13 cellular contexts compared by ENCODE assay signal in genomic region chr13:109874921-109875454, GRCh38.
DNase-seq lines count a peak whose midpoint lies in the region; FAIRE-seq and TF ChIP-seq lines count a peak whose summit lies in the region.
"Had no signal": no experiment of that assay in that cellular context is flagged by ENCODE, and none has a peak within 500 bp of the region (broad histone marks: within the 10 kb centered on the region; RNA-seq: fewer than 3 reads in every experiment).

No MANE protein-coding gene starts in this region.

- no peaks in the 10 kb centered on the region for H3K27me3 Mint-ChIP-seq in type B pancreatic cell

- H3K36me3 Mint-ChIP-seq in type B pancreatic cell, result no peaks in the 10 kb centered on the region
- H3K36me3 Mint-ChIP-seq: T-cell had no signal

- no peak for TF ChIP-seq CTCF in fibroblast of pulmonary artery (IDR thresholded peaks at IDR 0.05; ENCODE audit: low read length, missing control alignments)
- TF ChIP-seq CTCF in GM20000 (IDR thresholded peaks at IDR 0.05; ENCODE audit: extremely low read depth, missing control alignments), result no peak
- TF ChIP-seq CTCF in type B pancreatic cell (conservative IDR thresholded peaks at IDR 0.05), result no peak

- H3K4me3 ChIP-seq in fibroblast of pulmonary artery (replicated peaks; ENCODE audit: low read depth, low read length), result no peak overlapping the region
- H3K4me3 ChIP-seq: suprapubic skin had no signal

- H3K4me3 Mint-ChIP-seq in type B pancreatic cell, result no peak overlapping the region
- H3K4me3 Mint-ChIP-seq: T-cell had no signal

- peak; percentile 5 for DNase-seq in COLO829 (ENCODE audit: low spot score)
- DNase-seq in RCC 7860 (ENCODE audit: low spot score), result peak; percentile 83
- DNase-seq in fibroblast of pulmonary artery (ENCODE audit: low read depth), result peak; percentile 65
- peak; percentile 3 for DNase-seq in pons (ENCODE audit: low spot score)
- no peak for DNase-seq in retina
- no peak for DNase-seq in GM20000 (ENCODE audit: low spot score)
- no peak for DNase-seq in type B pancreatic cell (ENCODE audit: extremely low spot score, unreplicated experiment)
- no peak for DNase-seq in superior temporal gyrus (ENCODE audit: extremely low spot score)
- DNase-seq: central memory CD4-positive, alpha-beta T cell; stimulated activated CD4-positive, alpha-beta T cell treated with anti-CD3 and anti-CD28 coated beads, Interleukin-4, amount 100 ng/mL, for 4 hours; T-cell had no signal

- H3K27ac Mint-ChIP-seq in type B pancreatic cell, result no peak overlapping the region
- H3K27ac Mint-ChIP-seq: T-cell had no signal

- H3K4me1 Mint-ChIP-seq in type B pancreatic cell (ENCODE audit: unreplicated experiment), result no peaks in the 10 kb centered on the region
- H3K4me1 Mint-ChIP-seq: T-cell had no signal

- FAIRE-seq in RCC 7860 (lab: Jason Lieb, UNC), result peak; percentile 97
- FAIRE-seq: H1 had no signal

- no peaks in the 10 kb centered on the region for H3K9me3 Mint-ChIP-seq in type B pancreatic cell
- H3K9me3 Mint-ChIP-seq: T-cell had no signal

Comparison
In these comparisons a context has a peak if more than half of its experiments do, and no peak if none do; other contexts are left out.
1. DNase-seq: peak in COLO829 (single experiment), RCC 7860 (single experiment), fibroblast of pulmonary artery (single experiment) and pons (single experiment); none in retina (single experiment), GM20000 (single experiment), type B pancreatic cell (single experiment) and superior temporal gyrus (single experiment).